14 cellular contexts compared by ENCODE assay signal in genomic region chr20:24762791-24763350, GRCh38.
"Had no signal": no experiment of that assay in that cellular context is flagged by ENCODE, and none has a peak within 500 bp of the region (broad histone marks: within the 10 kb centered on the region; RNA-seq: fewer than 3 reads in every experiment).

No MANE protein-coding gene starts in this region.

- H3K27me3 ChIP-seq: adrenal gland, right lobe of liver had no signal

- H3K9me3 Mint-ChIP-seq: effector memory CD8-positive, alpha-beta T cell; T-helper 1 cell treated with Interleukin-12 subunit alpha and Interleukin-12 subunit beta and Interleukin-4 antibody, amounts not matched to agents 30 μg/mL and 1 μg/mL, for 36 hours had no signal

- DNase-seq: activated B cell treated with CpG ODN at 0.5 μM for 24 hours; activated CD4-positive, alpha-beta T cell treated with anti-CD3 and anti-CD28 coated beads, Interleukin-2, amount 50 U/mL, for 4 hours; activated naive CD4-positive, alpha-beta T cell treated with anti-CD3 and anti-CD28 coated beads, Interleukin-2, amount 50 U/mL, for 16 hours; central memory CD4-positive, alpha-beta T cell; effector memory CD8-positive, alpha-beta T cell; kidney; left ventricle myocardium superior; stimulated activated CD4-positive, alpha-beta T cell treated with anti-CD3 and anti-CD28 coated beads, Interleukin-2, amount 100 ng/mL, for 24 hours; stimulated activated naive CD8-positive, alpha-beta T cell treated with anti-CD3 and anti-CD28 coated beads, Interleukin-15, Interleukin-2, amounts not matched to agents 100 U/mL and 50 U/mL, for 24 hours had no signal

- H3K36me3 ChIP-seq: adrenal gland, gastroesophageal sphincter, right lobe of liver had no signal

- ATAC-seq: effector memory CD8-positive, alpha-beta T cell; gastroesophageal sphincter; left ventricle myocardium superior; right lobe of liver; SK-N-SH treated with all-trans-retinoic acid at 6 μM for 48 hours; stimulated activated naive CD8-positive, alpha-beta T cell treated with anti-CD3 and anti-CD28 coated beads, Interleukin-15, Interleukin-2, amounts not matched to agents 100 U/mL and 50 U/mL, for 24 hours had no signal

- H3K27ac ChIP-seq: adrenal gland, gastroesophageal sphincter, right lobe of liver had no signal

- H3K4me1 ChIP-seq: adrenal gland, gastroesophageal sphincter, right lobe of liver had no signal

- H3K4me3 Mint-ChIP-seq: activated B cell treated with CpG ODN at 0.5 μM for 24 hours; effector memory CD8-positive, alpha-beta T cell; T-helper 1 cell treated with Interleukin-12 subunit alpha and Interleukin-12 subunit beta and Interleukin-4 antibody, amounts not matched to agents 30 μg/mL and 1 μg/mL, for 36 hours had no signal

- H3K4me3 ChIP-seq: adrenal gland, gastroesophageal sphincter, right lobe of liver had no signal

- H3K27ac Mint-ChIP-seq: activated B cell treated with CpG ODN at 0.5 μM for 24 hours; effector memory CD8-positive, alpha-beta T cell; T-helper 1 cell treated with Interleukin-12 subunit alpha and Interleukin-12 subunit beta and Interleukin-4 antibody, amounts not matched to agents 30 μg/mL and 1 μg/mL, for 36 hours had no signal
